Comparison of ENCODE assay signal across 22 cellular contexts in genomic region chr18:12552884-12553242, GRCh38.
DNase-seq lines count a peak whose midpoint lies in the region; ATAC-seq, FAIRE-seq and TF ChIP-seq lines count a peak whose summit lies in the region.
"Had no signal": no experiment of that assay in that cellular context is flagged by ENCODE, and none has a peak within 500 bp of the region (broad histone marks: within the 10 kb centered on the region; RNA-seq: fewer than 3 reads in every experiment).

No MANE protein-coding gene starts in this region.

- H3K4me3 Mint-ChIP-seq in MCF 10A (ENCODE audit: unreplicated experiment): peak overlapping the region; percentile 12
- H3K4me3 Mint-ChIP-seq: CD4-positive, alpha-beta memory T cell; GM23338 had no signal

- peaks cover 15 to 16% of the 10 kb centered on the region in 2 donors for H3K9me3 ChIP-seq in breast epithelium
- no peaks in the 10 kb centered on the region for H3K9me3 ChIP-seq in body of pancreas
- H3K9me3 ChIP-seq: BE2C had no signal

- no peak overlapping the region for H3K4me3 ChIP-seq in breast epithelium
- no peak overlapping the region for H3K4me3 ChIP-seq in bronchial epithelial cell (ENCODE audit: low read depth, low read length)
- no peak overlapping the region for H3K4me3 ChIP-seq in body of pancreas
- H3K4me3 ChIP-seq: GM23338, PC-9 had no signal

- peaks cover 8% of the 10 kb centered on the region for H3K9me3 Mint-ChIP-seq in MCF 10A (ENCODE audit: unreplicated experiment)

- intact Hi-C loops in MCF 10A (cut with micrococcal nuclease) (loop anchor here (5.0 kb wide), 1 partner anchor 104 kb away; the partner anchor contains the start of gene SPIRE1), breast epithelium (cut with DNase I; ENCODE audit: low total_unique reads) (no loop called here), body of pancreas (cut with DNase I) (no loop called here)

- POLR2A ChIA-PET in MCF 10A (lab: Yijun Ruan, JAX): interaction anchor here (0.9 to 4.4 kb wide), 14 partner anchors 10 to 105 kb away, joined by 3 to 40 read pairs (median 5); partner anchors contain the start of gene SPIRE1

- peak; percentile 88 for DNase-seq in MCF 10A (ENCODE audit: unreplicated experiment)
- DNase-seq in breast epithelium (ENCODE audit: low spot score in 2 of 2): no peak
- DNase-seq in bronchial epithelial cell (ENCODE audit: low read depth): peak; percentile 77
- no peak for DNase-seq in left lobe of liver (ENCODE audit: low spot score)
- no peak for DNase-seq in SHP77 treated with DMSO at 0.1 percent for 48 hours (lab: John Stamatoyannopoulos, UW)
- DNase-seq in body of pancreas: no peak
- DNase-seq in COLO668 (lab: John Stamatoyannopoulos, UW; ENCODE audit: unreplicated experiment): no peak
- DNase-seq in hepatic stellate cell (ENCODE audit: low spot score): no peak
- DNase-seq: 8988T, BE2C, DND-41, GF-D8, KG1, NCI-H1436, NCI-H2029, NCI-H748 treated with DMSO at 0.1 percent for 48 hours, PC-9 had no signal

- H3K4me1 ChIP-seq in breast epithelium (no peaks in the 10 kb centered on the region), body of pancreas (peaks cover 6% of the 10 kb centered on the region)
- H3K4me1 ChIP-seq: BE2C had no signal

- H3K36me3 Mint-ChIP-seq in MCF 10A (ENCODE audit: insufficient read depth, unreplicated experiment): peaks cover 19% of the 10 kb centered on the region

- ATAC-seq in left lobe of liver (peak; percentile 29), body of pancreas (no peak)

- 79 to 93% methylated on average over 2 to 4 of the region's 4 CpGs for WGBS in body of pancreas, 2 donors

- TF ChIP-seq POLR2A in breast epithelium (IDR thresholded peaks at IDR 0.05) (no peak), body of pancreas (IDR thresholded peaks at IDR 0.05) (no peak)

- no peaks in the 10 kb centered on the region for H3K27me3 ChIP-seq in breast epithelium
- no peaks in the 10 kb centered on the region for H3K27me3 ChIP-seq in bronchial epithelial cell (ENCODE audit: control insufficient read depth, insufficient read depth, low read length)
- no peaks in the 10 kb centered on the region for H3K27me3 ChIP-seq in body of pancreas
- H3K27me3 ChIP-seq: BE2C had no signal

- peak overlapping the region; percentile 89 for H3K27ac Mint-ChIP-seq in MCF 10A (ENCODE audit: low read depth, unreplicated experiment)
- H3K27ac Mint-ChIP-seq: GM23338 had no signal

- no peaks in the 10 kb centered on the region for H3K27me3 Mint-ChIP-seq in MCF 10A (ENCODE audit: insufficient read depth, unreplicated experiment)

- no TSS peak for BruUV-seq in MCF 10A (replicated peaks; lab: Mats Ljungman, UMichigan)

- no peak for FAIRE-seq in bronchial epithelial cell (lab: Jason Lieb, UNC)
- FAIRE-seq: D721Med, GM12891, GM18507 had no signal

- no peaks in the 10 kb centered on the region for H3K36me3 ChIP-seq in breast epithelium
- H3K36me3 ChIP-seq in bronchial epithelial cell (ENCODE audit: control insufficient read depth, insufficient read depth, low read length): no peaks in the 10 kb centered on the region
- H3K36me3 ChIP-seq in body of pancreas (replicated peaks in 1 of 2; ENCODE audit: insufficient read depth in 1 of 2, low read depth in 2 of 2): no peaks in the 10 kb centered on the region
- H3K36me3 ChIP-seq: BE2C had no signal

- peaks cover 40% of the 10 kb centered on the region for H3K4me1 Mint-ChIP-seq in MCF 10A (ENCODE audit: insufficient read depth, unreplicated experiment)

- CTCF ChIA-PET in MCF 10A (lab: Yijun Ruan, JAX): interaction anchor here (1.1 kb wide), 1 partner anchor 27 kb away, joined by 3 read pairs; no protein-coding TSS in a partner anchor

- H3K27ac ChIP-seq in breast epithelium (no peak overlapping the region), body of pancreas (no peak overlapping the region)
- H3K27ac ChIP-seq: PC-9 had no signal

- TF ChIP-seq CTCF in MCF 10A (IDR thresholded peaks at IDR 0.05; ENCODE audit: unreplicated experiment): no peak
- no peak for TF ChIP-seq CTCF in breast epithelium (IDR thresholded peaks at IDR 0.05)
- TF ChIP-seq CTCF in bronchial epithelial cell (IDR thresholded peaks at IDR 0.05; ENCODE audit: insufficient read depth, low read length, severe bottlenecking): no peak
- TF ChIP-seq CTCF in body of pancreas (IDR thresholded peaks at IDR 0.05): no peak

Comparison
In these comparisons a context has a peak if more than half of its experiments do, and no peak if none do; other contexts are left out.
1. DNase-seq: peak in MCF 10A (single experiment) and bronchial epithelial cell (single experiment); none in breast epithelium (0 of 2), left lobe of liver (single experiment), SHP77 treated with DMSO at 0.1 percent for 48 hours (single experiment), body of pancreas (0 of 4), COLO668 (single experiment) and hepatic stellate cell (single experiment).